In the genomic region with DNA sequence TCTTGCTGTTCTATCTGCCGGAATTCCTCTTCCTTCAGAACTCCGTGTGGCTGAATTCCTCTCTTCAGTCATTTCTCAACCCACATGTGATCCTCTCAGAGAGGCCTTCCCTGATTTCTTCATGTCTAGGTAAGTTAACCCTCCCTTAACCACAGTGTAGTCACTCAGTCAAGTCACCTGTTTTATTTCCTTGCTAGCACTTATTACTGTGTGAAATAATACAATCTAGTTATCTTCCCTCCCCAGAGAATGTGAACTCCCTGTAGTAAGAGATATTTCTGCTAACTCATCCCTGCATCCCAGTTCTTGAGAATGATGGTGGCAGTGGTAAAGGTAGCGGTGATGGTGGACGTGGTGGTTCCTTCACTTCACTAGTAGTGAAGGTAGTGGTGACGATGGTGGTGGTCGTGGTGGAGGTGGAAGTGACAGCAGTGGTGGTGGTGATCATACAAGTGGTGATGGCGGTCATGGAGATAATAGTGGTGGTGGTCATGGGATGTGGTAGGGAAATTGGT, we compare ENCODE assay signal across 15 cellular contexts. TPM values are rescaled to one million over a fixed set of nuclear protein-coding genes. Genes with fewer than 3 reads are reported as not detected.
DNase-seq lines count a peak whose midpoint lies in the region; ATAC-seq and TF ChIP-seq lines count a peak whose summit lies in the region.
"Had no signal": no experiment of that assay in that cellular context is flagged by ENCODE, and none has a peak within 500 bp of the region (broad histone marks: within the 10 kb centered on the region; RNA-seq: fewer than 3 reads in every experiment).

No MANE protein-coding gene starts in this region.

- peak overlapping the region; percentile 2 for H3K27ac Mint-ChIP-seq in mesothelial cell of epicardium
- H3K27ac Mint-ChIP-seq in activated T-helper 1 cell treated with anti-CD3 and anti-CD28 coated beads, Interleukin-12 subunit alpha, Interleukin-12 subunit beta, Interleukin-2, Interleukin-4 antibody, amounts not matched to agents 30 ng/mL and 10 ng/mL and 1 ng/mL, durations not matched to agents 14 hours and 24 hours and 36 hours = no peak overlapping the region
- H3K27ac Mint-ChIP-seq: CD8-positive, alpha-beta memory T cell had no signal

- H3K79me2 ChIP-seq in smooth muscle cell (ENCODE audit: low read depth) = no peaks in the 10 kb centered on the region

- H3K27me3 ChIP-seq in smooth muscle cell (ENCODE audit: low read depth) = no peaks in the 10 kb centered on the region
- H3K27me3 ChIP-seq: BLaER1 had no signal

- no peak overlapping the region for H3K4me3 ChIP-seq in epithelial cell of proximal tubule (ENCODE audit: low read depth, low read length)
- no peak overlapping the region for H3K4me3 ChIP-seq in smooth muscle cell
- H3K4me3 ChIP-seq: BLaER1 had no signal

- DNase-seq in HT1080 (ENCODE audit: low read depth) = peak; percentile 9
- peak; percentile 55 for DNase-seq in epithelial cell of proximal tubule (ENCODE audit: low read depth)
- no peak for DNase-seq in mesothelial cell of epicardium (ENCODE audit: low spot score in 2 of 2, unreplicated experiment in 2 of 2)
- no peak for DNase-seq in smooth muscle cell (lab: John Stamatoyannopoulos, UW; ENCODE audit: unreplicated experiment)
- DNase-seq in activated T-helper 1 cell treated with anti-CD3 and anti-CD28 coated beads, Interleukin-12 subunit alpha, Interleukin-12 subunit beta, Interleukin-2, Interleukin-4 antibody, amounts not matched to agents 30 ng/mL and 10 ng/mL and 1 ng/mL, durations not matched to agents 14 hours and 24 hours and 36 hours (ENCODE audit: low spot score) = no peak
- DNase-seq: 8988T; Caco-2; CD8-positive, alpha-beta memory T cell; DND-41; GDM1 had no signal

- no peaks in the 10 kb centered on the region for H3K9me3 ChIP-seq in smooth muscle cell (replicated peaks; ENCODE audit: low read depth)
- H3K9me3 ChIP-seq: BLaER1, Caco-2 had no signal

- no peaks in the 10 kb centered on the region for H3K36me3 ChIP-seq in smooth muscle cell (ENCODE audit: low read depth)
- H3K36me3 ChIP-seq: BLaER1 had no signal

- no peaks in the 10 kb centered on the region for H3K9me3 Mint-ChIP-seq in mesothelial cell of epicardium
- H3K9me3 Mint-ChIP-seq in activated T-helper 1 cell treated with anti-CD3 and anti-CD28 coated beads, Interleukin-12 subunit alpha, Interleukin-12 subunit beta, Interleukin-2, Interleukin-4 antibody, amounts not matched to agents 30 ng/mL and 10 ng/mL and 1 ng/mL, durations not matched to agents 14 hours and 24 hours and 36 hours = no peaks in the 10 kb centered on the region
- H3K9me3 Mint-ChIP-seq: CD8-positive, alpha-beta memory T cell had no signal

- no peak for TF ChIP-seq CTCF in epithelial cell of proximal tubule (conservative IDR thresholded peaks at IDR 0.05; ENCODE audit: low read depth, low read length)
- no peak for TF ChIP-seq CTCF in mesothelial cell of epicardium (IDR thresholded peaks at IDR 0.05; ENCODE audit: unreplicated experiment)
- no peak for TF ChIP-seq CTCF in smooth muscle cell (IDR thresholded peaks at IDR 0.05; ENCODE audit: borderline replicate concordance, insufficient read depth, poor library complexity, severe bottlenecking)

- no peaks in the 10 kb centered on the region for H3K36me3 Mint-ChIP-seq in mesothelial cell of epicardium
- no peaks in the 10 kb centered on the region for H3K36me3 Mint-ChIP-seq in activated T-helper 1 cell treated with anti-CD3 and anti-CD28 coated beads, Interleukin-12 subunit alpha, Interleukin-12 subunit beta, Interleukin-2, Interleukin-4 antibody, amounts not matched to agents 30 ng/mL and 10 ng/mL and 1 ng/mL, durations not matched to agents 14 hours and 24 hours and 36 hours (ENCODE audit: low read depth)
- H3K36me3 Mint-ChIP-seq: CD8-positive, alpha-beta memory T cell had no signal

- no peaks in the 10 kb centered on the region for H3K27me3 Mint-ChIP-seq in mesothelial cell of epicardium (ENCODE audit: low read depth)
- peaks cover 2% of the 10 kb centered on the region for H3K27me3 Mint-ChIP-seq in activated T-helper 1 cell treated with anti-CD3 and anti-CD28 coated beads, Interleukin-12 subunit alpha, Interleukin-12 subunit beta, Interleukin-2, Interleukin-4 antibody, amounts not matched to agents 30 ng/mL and 10 ng/mL and 1 ng/mL, durations not matched to agents 14 hours and 24 hours and 36 hours (ENCODE audit: insufficient read depth)

- no peak for ATAC-seq in HG03469 (IDR thresholded peaks at IDR 0.05; ENCODE audit: unreplicated experiment)
- ATAC-seq in HG03135 (IDR thresholded peaks at IDR 0.05; ENCODE audit: unreplicated experiment) = no peak
- ATAC-seq: HCT116 had no signal

- peak overlapping the region; percentile 65 for H3K27ac ChIP-seq in smooth muscle cell (ENCODE audit: low read depth)
- H3K27ac ChIP-seq: BLaER1 had no signal

- H3K4me2 ChIP-seq in smooth muscle cell = peak overlapping the region; percentile 14
- H3K4me2 ChIP-seq: BLaER1 had no signal

- no peaks in the 10 kb centered on the region for H3K4me1 ChIP-seq in smooth muscle cell (ENCODE audit: low read depth)
- H3K4me1 ChIP-seq: BLaER1, Caco-2 had no signal

- H3K4me1 Mint-ChIP-seq in mesothelial cell of epicardium = peaks cover 16% of the 10 kb centered on the region
- no peaks in the 10 kb centered on the region for H3K4me1 Mint-ChIP-seq in activated T-helper 1 cell treated with anti-CD3 and anti-CD28 coated beads, Interleukin-12 subunit alpha, Interleukin-12 subunit beta, Interleukin-2, Interleukin-4 antibody, amounts not matched to agents 30 ng/mL and 10 ng/mL and 1 ng/mL, durations not matched to agents 14 hours and 24 hours and 36 hours (ENCODE audit: low read depth)
- H3K4me1 Mint-ChIP-seq: CD8-positive, alpha-beta memory T cell had no signal

- 81% methylated on average over 7 of the region's 7 CpGs for WGBS in smooth muscle cell (ENCODE audit: low lambda C conversion rate)

- no peak overlapping the region for H3K9ac ChIP-seq in smooth muscle cell (ENCODE audit: low read depth)
- H3K9ac ChIP-seq: BLaER1 had no signal

- no peaks in the 10 kb centered on the region for H4K20me1 ChIP-seq in smooth muscle cell (ENCODE audit: low read depth)
- H4K20me1 ChIP-seq: BLaER1 had no signal

- no peak overlapping the region for H3K4me3 Mint-ChIP-seq in mesothelial cell of epicardium
- no peak overlapping the region for H3K4me3 Mint-ChIP-seq in activated T-helper 1 cell treated with anti-CD3 and anti-CD28 coated beads, Interleukin-12 subunit alpha, Interleukin-12 subunit beta, Interleukin-2, Interleukin-4 antibody, amounts not matched to agents 30 ng/mL and 10 ng/mL and 1 ng/mL, durations not matched to agents 14 hours and 24 hours and 36 hours
- H3K4me3 Mint-ChIP-seq: CD8-positive, alpha-beta memory T cell had no signal

- H3F3A ChIP-seq in smooth muscle cell (ENCODE audit: low read depth) = no peaks in the 10 kb centered on the region

- intact Hi-C loops in activated T-helper 1 cell treated with anti-CD3 and anti-CD28 coated beads, Interleukin-12 subunit alpha, Interleukin-12 subunit beta, Interleukin-2, Interleukin-4 antibody, amounts not matched to agents 30 ng/mL and 10 ng/mL and 1 ng/mL, durations not matched to agents 14 hours and 24 hours and 36 hours (cut with micrococcal nuclease) = no loop called here

- no peak overlapping the region for H2AFZ ChIP-seq in smooth muscle cell (ENCODE audit: low read depth)

RNA-seq across cellular contexts. Expression of a gene that starts 33.3 kb away (rescaled TPM):
- total RNA-seq in HT1080 (2014; rRNA removed; shearing (Covaris generic)) = 0.17 and 0.26 TPM in 2 replicates
- polyA plus RNA-seq in HT1080 (2015; cell fraction: cytosol; rRNA removed) = 0.06 and 0.09 TPM in 2 replicates
- polyA plus RNA-seq in HT1080 (2015; cell fraction: nucleus; rRNA removed) = 0.14 and 0.18 TPM in 2 replicates
- total RNA-seq in epithelial cell of proximal tubule (not detected in 2 replicates), mesothelial cell of epicardium (0.04 to 0.09 TPM (median 0.07 TPM) in 3 replicates), smooth muscle cell (0.18 and 1.2 TPM in 2 replicates)
- 0.18 TPM in 1 of 2 replicates, not detected in the other for polyA plus RNA-seq in smooth muscle cell
- 0.02 and 0.16 TPM in 2 replicates for total RNA-seq in activated T-helper 1 cell treated with anti-CD3 and anti-CD28 coated beads, Interleukin-12 subunit alpha, Interleukin-12 subunit beta, Interleukin-2, Interleukin-4 antibody, amounts not matched to agents 30 ng/mL and 10 ng/mL and 1 ng/mL, durations not matched to agents 14 hours and 24 hours and 36 hours
- total RNA-seq: Caco-2; CD8-positive, alpha-beta memory T cell; HT-29 had no signal
- polyA plus RNA-seq: CD8-positive, alpha-beta memory T cell had no signal

Comparison
In these comparisons a context has a peak if more than half of its experiments do, and no peak if none do; other contexts are left out.
1. DNase-seq: peak in HT1080 (single experiment) and epithelial cell of proximal tubule (single experiment); none in mesothelial cell of epicardium (0 of 2), smooth muscle cell (single experiment) and activated T-helper 1 cell treated with anti-CD3 and anti-CD28 coated beads, Interleukin-12 subunit alpha, Interleukin-12 subunit beta, Interleukin-2, Interleukin-4 antibody, amounts not matched to agents 30 ng/mL and 10 ng/mL and 1 ng/mL, durations not matched to agents 14 hours and 24 hours and 36 hours (single experiment).